In the genomic region with DNA sequence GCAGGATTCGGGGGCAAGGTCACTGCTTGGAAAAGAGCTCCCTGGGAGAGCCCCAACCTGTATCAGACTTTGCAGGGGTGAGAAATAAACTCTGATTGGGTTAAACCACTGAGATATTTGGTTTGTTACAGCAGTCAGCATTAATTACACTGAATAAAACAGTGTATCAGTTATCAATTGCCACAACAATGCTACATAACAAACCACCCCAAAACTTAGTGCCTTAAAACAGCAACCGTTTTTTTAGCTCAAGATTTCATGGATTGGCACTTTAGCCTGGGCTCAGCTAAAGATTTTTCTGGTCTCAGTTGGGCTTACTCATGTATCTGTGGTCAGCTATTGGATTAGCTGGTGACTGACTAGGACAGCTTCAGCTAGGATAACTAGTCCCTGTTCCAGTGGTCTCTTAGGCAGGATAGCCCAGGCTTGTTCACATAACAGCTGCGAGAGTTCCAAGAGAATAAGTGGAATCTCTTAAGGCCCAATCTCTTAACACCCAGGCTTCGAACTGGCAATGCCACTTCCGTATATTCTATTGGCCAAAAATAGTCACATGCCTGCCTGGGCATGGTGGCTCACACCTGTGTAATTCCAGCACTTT, we compare ENCODE assay signal across 5 cellular contexts. TPM values are rescaled to one million over a fixed set of nuclear protein-coding genes. Genes with fewer than 3 reads are reported as not detected.
"Had no signal": no experiment of that assay in that cellular context is flagged by ENCODE, and none has a peak within 500 bp of the region (broad histone marks: within the 10 kb centered on the region; RNA-seq: fewer than 3 reads in every experiment).

No MANE protein-coding gene starts in this region.

RNA-seq across cellular contexts. Expression of a gene that starts 49.1 kb away (rescaled TPM):
- total RNA-seq: activated CD4-positive, alpha-beta memory T cell treated with anti-CD3 and anti-CD28 coated beads, Interleukin-2, amount 10 ng/mL, durations not matched to agents 7 days and 5 days; activated CD4-positive, alpha-beta T cell treated with anti-CD3 and anti-CD28 coated beads, Interleukin-2, amount 10 ng/mL, durations not matched to agents 7 days and 5 days; activated CD8-positive, alpha-beta T cell treated with anti-CD3 and anti-CD28 coated beads, Interleukin-2, amount 10 ng/mL, durations not matched to agents 7 days and 5 days; T-helper 1 cell treated with Interleukin-12 subunit alpha and Interleukin-12 subunit beta and Interleukin-4 antibody, amounts not matched to agents 30 ng/mL and 1 ng/mL, for 36 hours; T-helper 2 cell treated with Interferon-gamma antibody and Interleukin-4, amounts not matched to agents 100 ng/mL and 5 ng/mL, for 36 hours had no signal
